Comparison of ENCODE assay signal across 29 cellular contexts in genomic region chr2:39686470-39686869, GRCh38. TPM values are rescaled to one million over a fixed set of nuclear protein-coding genes. Genes with fewer than 3 reads are reported as not detected.
"Had no signal": no experiment of that assay in that cellular context is flagged by ENCODE, and none has a peak within 500 bp of the region (broad histone marks: within the 10 kb centered on the region; RNA-seq: fewer than 3 reads in every experiment).

No MANE protein-coding gene starts in this region.

- ATAC-seq: activated CD8-positive, alpha-beta T cell treated with anti-CD3 and anti-CD28 coated beads, Interleukin-2, amount 10 ng/mL, durations not matched to agents 7 days and 5 days; body of pancreas; PC-3; SK-N-SH treated with all-trans-retinoic acid at 6 μM for 48 hours had no signal

- DNase-seq: activated CD4-positive, alpha-beta T cell treated with anti-CD3 and anti-CD28 coated beads for 48 hours; activated CD4-positive, alpha-beta T cell treated with anti-CD3 and anti-CD28 coated beads, Interleukin-2, amount 50 U/mL, for 4 hours; activated CD4-positive, CD25-positive, alpha-beta regulatory T cell treated with anti-CD3 and anti-CD28 coated beads, Interleukin-2, amount 50 U/mL, for 72 hours; activated CD8-positive, alpha-beta memory T cell treated with anti-CD3 and anti-CD28 coated beads, Interleukin-2, amount 50 U/mL, for 48 hours; activated CD8-positive, alpha-beta T cell treated with anti-CD3 and anti-CD28 coated beads, Interleukin-2, amount 10 ng/mL, durations not matched to agents 7 days and 5 days; activated effector memory CD4-positive, alpha-beta T cell treated with Interleukin-2 at 50 U/mL for 16 hours; activated naive CD4-positive, alpha-beta T cell; activated T-cell treated with anti-CD3 and anti-CD28 coated beads, Interleukin-2, amount 50 U/mL, for 1 hour; body of pancreas; KG1; NCI-H1105; NCI-H1436; NCI-H1694 treated with DMSO at 0.1 percent for 48 hours; NCI-H2029 treated with DMSO at 0.1 percent for 48 hours; NCI-H510A treated with DMSO at 0.1 percent for 48 hours; NCI-H69; NK-92 treated with Interleukin-12 subunit alpha and Interleukin-12 subunit beta, amount 100 ng/mL, for 24 hours; PC-3; SHP77; SW 1271 had no signal

- H3K4me3 ChIP-seq: ascending aorta, body of pancreas, SJSA1 had no signal

- H3K36me3 Mint-ChIP-seq: activated naive CD4-positive, alpha-beta T cell treated with anti-CD3 and anti-CD28 coated beads, Interleukin-2, amount 50 U/mL, for 24 hours; IgD-negative memory B cell had no signal

- H3K9me3 Mint-ChIP-seq: T-helper 2 cell treated with Interferon-gamma antibody and Interleukin-4, amounts not matched to agents 5 μg/mL and 100 μg/mL, for 36 hours had no signal

- H3K4me3 Mint-ChIP-seq: activated CD8-positive, alpha-beta T cell treated with anti-CD3 and anti-CD28 coated beads, Interleukin-2, amount 10 ng/mL, durations not matched to agents 7 days and 5 days; activated naive CD4-positive, alpha-beta T cell treated with anti-CD3 and anti-CD28 coated beads, Interleukin-2, amount 50 U/mL, for 24 hours; IgD-negative memory B cell; T-helper 2 cell treated with Interferon-gamma antibody and Interleukin-4, amounts not matched to agents 5 μg/mL and 100 μg/mL, for 36 hours had no signal

- H3K9me3 ChIP-seq: ascending aorta, body of pancreas, SJSA1 had no signal

- H3K4me1 Mint-ChIP-seq: activated naive CD4-positive, alpha-beta T cell treated with anti-CD3 and anti-CD28 coated beads, Interleukin-2, amount 50 U/mL, for 24 hours; IgD-negative memory B cell had no signal

- H3K36me3 ChIP-seq: ascending aorta, SJSA1 had no signal

- H3K27ac ChIP-seq: ascending aorta, body of pancreas, SJSA1 had no signal

- H3K4me1 ChIP-seq: body of pancreas, SJSA1 had no signal

- H3K27me3 ChIP-seq: ascending aorta, body of pancreas, SJSA1 had no signal

- H3K27ac Mint-ChIP-seq: activated CD8-positive, alpha-beta T cell treated with anti-CD3 and anti-CD28 coated beads, Interleukin-2, amount 10 ng/mL, durations not matched to agents 7 days and 5 days; activated naive CD4-positive, alpha-beta T cell treated with anti-CD3 and anti-CD28 coated beads, Interleukin-2, amount 50 U/mL, for 24 hours; IgD-negative memory B cell; T-helper 2 cell treated with Interferon-gamma antibody and Interleukin-4, amounts not matched to agents 5 μg/mL and 100 μg/mL, for 36 hours had no signal

- FAIRE-seq: bronchial epithelial cell, RCC 7860 had no signal

RNA-seq across cellular contexts. Expression of gene TMEM178A, which starts 20.8 kb away (rescaled TPM):
- total RNA-seq: activated CD8-positive, alpha-beta T cell treated with anti-CD3 and anti-CD28 coated beads, Interleukin-2, amount 10 ng/mL, durations not matched to agents 7 days and 5 days; T-helper 1 cell treated with Interleukin-12 subunit alpha and Interleukin-12 subunit beta and Interleukin-4 antibody, amounts not matched to agents 30 ng/mL and 1 ng/mL, for 36 hours had no signal
- polyA plus RNA-seq: IgD-negative memory B cell had no signal
